12 cellular contexts compared by ENCODE assay signal in genomic region chr3:12462159-12462962, GRCh38. TPM values are rescaled to one million over a fixed set of nuclear protein-coding genes. Genes with fewer than 3 reads are reported as not detected.
DNase-seq lines count a peak whose midpoint lies in the region; ATAC-seq and TF ChIP-seq lines count a peak whose summit lies in the region.
"Had no signal": no experiment of that assay in that cellular context is flagged by ENCODE, and none has a peak within 500 bp of the region (broad histone marks: within the 10 kb centered on the region; RNA-seq: fewer than 3 reads in every experiment).

No MANE protein-coding gene starts in this region.

- TF ChIP-seq POLR2A in right lobe of liver (IDR thresholded peaks at IDR 0.05) = no peak

- TF ChIP-seq CTCF in right lobe of liver (IDR thresholded peaks at IDR 0.05) (no peak), foreskin keratinocyte (conservative IDR thresholded peaks at IDR 0.05) (no peak)

- H3K4me1 ChIP-seq in right lobe of liver = peaks cover 0 to 16% (median 1%) of the 10 kb centered on the region in 4 donors
- H3K4me1 ChIP-seq in foreskin keratinocyte = no peaks in the 10 kb centered on the region
- H3K4me1 ChIP-seq in SJCRH30 = no peaks in the 10 kb centered on the region
- H3K4me1 ChIP-seq: breast epithelium had no signal

- ATAC-seq in right lobe of liver (peak; percentile 14 to 65 (median 40)), foreskin keratinocyte (no peak)

- H3K4me3 ChIP-seq in right lobe of liver (no peak overlapping the region), SJCRH30 (no peak overlapping the region)
- H3K4me3 ChIP-seq: breast epithelium, thoracic aorta had no signal

- peak; percentile 43 for DNase-seq in stimulated activated CD4-positive, alpha-beta T cell treated with anti-CD3 and anti-CD28 coated beads, Interleukin-15, amount 100 ng/mL, for 24 hours
- DNase-seq in stimulated activated CD4-positive, alpha-beta T cell treated with anti-CD3 and anti-CD28 coated beads, Interleukin-4, amount 100 ng/mL, for 24 hours = no peak
- DNase-seq in activated naive CD4-positive, alpha-beta T cell treated with anti-CD3 and anti-CD28 coated beads, Interleukin-2, amount 50 U/mL, for 16 hours = peak; percentile 24
- peak in 1 of 3 donors; percentile 64 for DNase-seq in right lobe of liver
- no peak for DNase-seq in foreskin keratinocyte
- DNase-seq in SJCRH30 = no peak
- no peak for DNase-seq in NCI-H524 treated with DMSO at 0.1 percent for 48 hours (lab: John Stamatoyannopoulos, UW)
- DNase-seq in EL = no peak
- DNase-seq: NCI-H2107; stimulated activated CD4-positive, alpha-beta T cell treated with anti-CD3 and anti-CD28 coated beads, Interleukin-2, amount 100 ng/mL, for 48 hours had no signal

- H3K27ac ChIP-seq in right lobe of liver (peak overlapping the region in 1 of 3 donors; percentile 54), foreskin keratinocyte (no peak overlapping the region), SJCRH30 (no peak overlapping the region)
- H3K27ac ChIP-seq: breast epithelium, thoracic aorta had no signal

- no peaks in the 10 kb centered on the region for H3K9me3 ChIP-seq in right lobe of liver
- H3K9me3 ChIP-seq in SJCRH30 (replicated peaks) = no peaks in the 10 kb centered on the region
- H3K9me3 ChIP-seq: breast epithelium, thoracic aorta had no signal

- H3K36me3 ChIP-seq in right lobe of liver (no peaks in the 10 kb centered on the region), SJCRH30 (no peaks in the 10 kb centered on the region)
- H3K36me3 ChIP-seq: breast epithelium, thoracic aorta had no signal

- intact Hi-C loops in right lobe of liver (cut with DNase I) = no loop called here

- H3K27me3 ChIP-seq in right lobe of liver (no peaks in the 10 kb centered on the region), foreskin keratinocyte (peaks cover 28% of the 10 kb centered on the region), SJCRH30 (no peaks in the 10 kb centered on the region; the same call in 1 of the 2 replicates)
- H3K27me3 ChIP-seq: breast epithelium had no signal

- 58% methylated on average over 8 of the region's 10 CpGs for WGBS in right lobe of liver (ENCODE audit: insufficient coverage, low coverage, low lambda C conversion rate, missing lambda C conversion rate)

RNA-seq across cellular contexts. Expression of gene TSEN2, which starts 21.9 kb away (rescaled TPM):
- total RNA-seq in right lobe of liver = 1 to 10 TPM; 4.7 to 9.2 (median 6.4) TPM
- 17.8 and 20.1 TPM in 2 replicates for total RNA-seq in foreskin keratinocyte
- polyA plus RNA-seq in foreskin keratinocyte = 13.3 and 15.6 TPM in 2 replicates
- 16.6 and 17.2 TPM in 2 replicates for total RNA-seq in SJCRH30 (2014; rRNA removed; shearing (Covaris generic))

Comparison
In these comparisons a context has a peak if more than half of its experiments do, and no peak if none do; other contexts are left out.
1. DNase-seq: peak in stimulated activated CD4-positive, alpha-beta T cell treated with anti-CD3 and anti-CD28 coated beads, Interleukin-15, amount 100 ng/mL, for 24 hours (single experiment) and activated naive CD4-positive, alpha-beta T cell treated with anti-CD3 and anti-CD28 coated beads, Interleukin-2, amount 50 U/mL, for 16 hours (single experiment); none in stimulated activated CD4-positive, alpha-beta T cell treated with anti-CD3 and anti-CD28 coated beads, Interleukin-4, amount 100 ng/mL, for 24 hours (single experiment), foreskin keratinocyte (0 of 2), SJCRH30 (0 of 2), NCI-H524 treated with DMSO at 0.1 percent for 48 hours (single experiment) and EL (single experiment).